ENCODE assay signal across 8 cellular contexts in genomic region chr10:26479766-26480492, GRCh38. TPM values are rescaled to one million over a fixed set of nuclear protein-coding genes. Genes with fewer than 3 reads are reported as not detected.
A peak's percentile ranks its signal among the peaks of the same experiment; 100 is the strongest.
DNase-seq lines count a peak whose midpoint lies in the region; TF ChIP-seq lines count a peak whose summit lies in the region.

No MANE protein-coding gene starts in this region.

- no peaks in the 10 kb centered on the region for H3K4me1 ChIP-seq in suprapubic skin
- no peaks in the 10 kb centered on the region for H3K4me1 ChIP-seq in sigmoid colon

- intact Hi-C loops in sigmoid colon (cut with DNase I): no loop called here
- intact Hi-C loops in cardiac septum (cut with DNase I): no loop called here

- peaks cover 22% of the 10 kb centered on the region for H3K36me3 Mint-ChIP-seq in activated naive CD8-positive, alpha-beta T cell

- H3K27ac ChIP-seq in suprapubic skin (no peak overlapping the region), sigmoid colon (peak overlapping the region in 2 of 4 donors; percentile 6 to 47)

- TF ChIP-seq CTCF in suprapubic skin (IDR thresholded peaks at IDR 0.05) (no peak), sigmoid colon (IDR thresholded peaks at IDR 0.05) (no peak)

- H3K36me3 ChIP-seq in suprapubic skin (no peaks in the 10 kb centered on the region), sigmoid colon (no peaks in the 10 kb centered on the region)

- in situ Hi-C loops in KBM-7 (cut with MboI; ENCODE audit: low pct_unique_long_range_greater_than_20kb, low sequenced_read_pairs): no loop called here

- peak overlapping the region; percentile 97 for H3K27ac Mint-ChIP-seq in activated naive CD8-positive, alpha-beta T cell

- DNase-seq in stimulated activated CD4-positive, alpha-beta T cell treated with anti-CD3 and anti-CD28 coated beads, Interleukin-15, amount 100 ng/mL, for 24 hours: peak; percentile 26
- no peak for DNase-seq in stimulated activated CD4-positive, alpha-beta T cell treated with anti-CD3 and anti-CD28 coated beads, Interleukin-4, amount 100 ng/mL, for 1 hour
- DNase-seq in KBM-7 (peak; percentile 65), suprapubic skin (ENCODE audit: low spot score in 2 of 2) (no peak), sigmoid colon (no peak), NCI-H748 treated with DMSO at 0.1 percent for 48 hours (lab: John Stamatoyannopoulos, UW) (no peak), cardiac septum (ENCODE audit: low spot score) (no peak)

- H3K9me3 ChIP-seq in suprapubic skin: no peaks in the 10 kb centered on the region
- no peaks in the 10 kb centered on the region for H3K9me3 ChIP-seq in sigmoid colon

- WGBS in suprapubic skin: 74% methylated on average over 3 of the region's 6 CpGs
- WGBS in sigmoid colon, 2 donors: 66 to 72% methylated on average over 6 of the region's 6 CpGs

- peaks cover 78% of the 10 kb centered on the region for H3K4me1 Mint-ChIP-seq in activated naive CD8-positive, alpha-beta T cell (ENCODE audit: low read depth)

- H3K4me3 Mint-ChIP-seq in activated naive CD8-positive, alpha-beta T cell: peak overlapping the region; percentile 76

- no peaks in the 10 kb centered on the region for H3K9me3 Mint-ChIP-seq in activated naive CD8-positive, alpha-beta T cell (ENCODE audit: low read depth)

- H3K4me3 ChIP-seq in suprapubic skin (no peak overlapping the region), sigmoid colon (no peak overlapping the region)

- no peak for TF ChIP-seq POLR2A in suprapubic skin (IDR thresholded peaks at IDR 0.05)
- no peak for TF ChIP-seq POLR2A in sigmoid colon (IDR thresholded peaks at IDR 0.05)

- no peaks in the 10 kb centered on the region for H3K27me3 Mint-ChIP-seq in activated naive CD8-positive, alpha-beta T cell

- TF ChIP-seq EP300 in suprapubic skin (IDR thresholded peaks at IDR 0.05): no peak
- TF ChIP-seq EP300 in sigmoid colon (IDR thresholded peaks at IDR 0.05): no peak

- no peaks in the 10 kb centered on the region for H3K27me3 ChIP-seq in suprapubic skin
- H3K27me3 ChIP-seq in sigmoid colon: no peaks in the 10 kb centered on the region

RNA-seq across cellular contexts. Expression of gene APBB1IP, which starts 41.8 kb away (rescaled TPM):
- total RNA-seq in suprapubic skin (1 to 10 TPM; 1.0 to 4.5 (median 2.7) TPM), sigmoid colon (1 to 10 TPM; 3.3 to 5.0 (median 3.8) TPM), cardiac septum (2.5 TPM)
- polyA plus RNA-seq in sigmoid colon: 10 to 100 TPM in 1 of 3 donors, 1 to 10 TPM in 2; 1.4 to 11.4 (median 3.0) TPM

Comparison
In these comparisons a context has a peak if more than half of its experiments do, and no peak if none do; other contexts are left out.
1. DNase-seq: peak in stimulated activated CD4-positive, alpha-beta T cell treated with anti-CD3 and anti-CD28 coated beads, Interleukin-15, amount 100 ng/mL, for 24 hours (single experiment) and KBM-7 (single experiment); none in stimulated activated CD4-positive, alpha-beta T cell treated with anti-CD3 and anti-CD28 coated beads, Interleukin-4, amount 100 ng/mL, for 1 hour (single experiment), suprapubic skin (0 of 2), sigmoid colon (single experiment), NCI-H748 treated with DMSO at 0.1 percent for 48 hours (single experiment) and cardiac septum (single experiment).